1 cellular context compared by ENCODE assay signal in genomic region chr6:85643530-85644373, GRCh38.
A peak's percentile ranks its signal among the peaks of the same experiment; 100 is the strongest.
TF ChIP-seq lines count a peak whose summit lies in the region.

No MANE protein-coding gene starts in this region.

TF ChIP-seq in HepG2, 621 proteins besides CTCF, POLR2A, EP300 and RAD21 (continued from another document and continues in another):
- TF ChIP-seq ZNF318 (CRISPR knock-in tag; IDR thresholded peaks at IDR 0.05) = no peak
- TF ChIP-seq EHMT2 (IDR thresholded peaks at IDR 0.05; ENCODE audit: borderline replicate concordance, low read depth, low read length) = no peak
- TF ChIP-seq ZNF562 (CRISPR knock-in tag; IDR thresholded peaks at IDR 0.05; ENCODE audit: borderline replicate concordance) = no peak
- no peak for TF ChIP-seq AKAP8 (CRISPR knock-in tag; IDR thresholded peaks at IDR 0.05)
- TF ChIP-seq PTBP1 (IDR thresholded peaks at IDR 0.05; ENCODE audit: low read depth, low read length, poor library complexity, severe bottlenecking) = no peak
- TF ChIP-seq ZNF550 (CRISPR knock-in tag; IDR thresholded peaks at IDR 0.05; ENCODE audit: borderline replicate concordance) = peak; percentile 23; the same call in 1 of the 2 replicates
- no peak; the same call in none of the 2 replicates for TF ChIP-seq NR0B2 (CRISPR knock-in tag; IDR thresholded peaks at IDR 0.05)
- TF ChIP-seq ZNF282 (IDR thresholded peaks at IDR 0.05; ENCODE audit: partially characterized antibody) = no peak
- peak; percentile 31 for TF ChIP-seq TEAD3 (CRISPR knock-in tag; optimal IDR thresholded peaks at IDR 0.05; ENCODE audit: borderline replicate concordance)
- TF ChIP-seq ZNF605 (CRISPR knock-in tag; IDR thresholded peaks at IDR 0.05) = no peak
- TF ChIP-seq SMYD3 (CRISPR knock-in tag; IDR thresholded peaks at IDR 0.05) = no peak
- no peak for TF ChIP-seq NONO (IDR thresholded peaks at IDR 0.05)
- peak; percentile 89 for TF ChIP-seq NONO (CRISPR knock-in tag; conservative IDR thresholded peaks at IDR 0.05)
- 0 out of 2 replicates have a peak, but pooled peaks have one; percentile 69 for TF ChIP-seq ZNF333 (CRISPR knock-in tag; IDR thresholded peaks at IDR 0.05; ENCODE audit: borderline replicate concordance)
- TF ChIP-seq RBFOX2 (IDR thresholded peaks at IDR 0.05; ENCODE audit: low read depth, low read length) = peak; percentile 94
- TF ChIP-seq FOXC1 (CRISPR knock-in tag; IDR thresholded peaks at IDR 0.05; ENCODE audit: borderline replicate concordance) = peak; percentile 88; the same call in 1 of the 2 replicates
- TF ChIP-seq SP140L (CRISPR knock-in tag; IDR thresholded peaks at IDR 0.05; ENCODE audit: borderline replicate concordance) = no peak
- TF ChIP-seq ZNF570 (CRISPR knock-in tag; IDR thresholded peaks at IDR 0.05; ENCODE audit: borderline replicate concordance) = no peak
- TF ChIP-seq FOXO1 (CRISPR knock-in tag; IDR thresholded peaks at IDR 0.05) = peak; percentile 64; the same call in 1 of the 2 replicates
- TF ChIP-seq HES4 (CRISPR knock-in tag; IDR thresholded peaks at IDR 0.05; ENCODE audit: borderline replicate concordance) = no peak
- TF ChIP-seq ERF (CRISPR knock-in tag; IDR thresholded peaks at IDR 0.05) = peak; percentile 40; the same call in 1 of the 2 replicates
- TF ChIP-seq TOE1 (CRISPR knock-in tag; IDR thresholded peaks at IDR 0.05) = 0 out of 2 replicates have a peak, but pooled peaks have one; percentile 72
- no peak for TF ChIP-seq NR3C1 (CRISPR knock-in tag; IDR thresholded peaks at IDR 0.05)
- TF ChIP-seq MAFF (IDR thresholded peaks at IDR 0.05; ENCODE audit: low read depth, low read length) = no peak
- TF ChIP-seq ZNF790 (CRISPR knock-in tag; IDR thresholded peaks at IDR 0.05; ENCODE audit: borderline replicate concordance) = 0 out of 2 replicates have a peak, but pooled peaks have one; percentile 55
- peak; percentile 34; the same call in 1 of the 2 replicates for TF ChIP-seq ZNF792 (CRISPR knock-in tag; IDR thresholded peaks at IDR 0.05)
- TF ChIP-seq TFDP2 (CRISPR knock-in tag; IDR thresholded peaks at IDR 0.05) = peak; percentile 36
- no peak for TF ChIP-seq SMARCE1 (IDR thresholded peaks at IDR 0.05; ENCODE audit: borderline replicate concordance)
- 0 out of 2 replicates have a peak, but pooled peaks have one; percentile 4 for TF ChIP-seq SP2 (CRISPR knock-in tag; IDR thresholded peaks at IDR 0.05)
- TF ChIP-seq HMGXB4 (CRISPR knock-in tag; IDR thresholded peaks at IDR 0.05; ENCODE audit: borderline replicate concordance in 1 of 2, low read depth in 1 of 2) = peak; percentile 30 to 72; a peak in 3 of 4 replicates
- no peak for TF ChIP-seq ZNF569 (CRISPR knock-in tag; IDR thresholded peaks at IDR 0.05; ENCODE audit: borderline replicate concordance)
- no peak for TF ChIP-seq HNF1A (IDR thresholded peaks at IDR 0.05; ENCODE audit: low read depth)
- TF ChIP-seq HNF1A (CRISPR knock-in tag; IDR thresholded peaks at IDR 0.05; ENCODE audit: borderline replicate concordance) = peak; percentile 65
- no peak for TF ChIP-seq ZNF260 (CRISPR knock-in tag; IDR thresholded peaks at IDR 0.05; ENCODE audit: borderline replicate concordance, low read depth)
- TF ChIP-seq BRD4 (CRISPR knock-in tag; IDR thresholded peaks at IDR 0.05) = peak; percentile 77; the same call in 1 of the 2 replicates
- peak; percentile 97 for TF ChIP-seq CEBPG (CRISPR knock-in tag; IDR thresholded peaks at IDR 0.05)
- TF ChIP-seq DNMT1 (CRISPR knock-in tag; IDR thresholded peaks at IDR 0.05) = no peak
- TF ChIP-seq, protein P1, sequence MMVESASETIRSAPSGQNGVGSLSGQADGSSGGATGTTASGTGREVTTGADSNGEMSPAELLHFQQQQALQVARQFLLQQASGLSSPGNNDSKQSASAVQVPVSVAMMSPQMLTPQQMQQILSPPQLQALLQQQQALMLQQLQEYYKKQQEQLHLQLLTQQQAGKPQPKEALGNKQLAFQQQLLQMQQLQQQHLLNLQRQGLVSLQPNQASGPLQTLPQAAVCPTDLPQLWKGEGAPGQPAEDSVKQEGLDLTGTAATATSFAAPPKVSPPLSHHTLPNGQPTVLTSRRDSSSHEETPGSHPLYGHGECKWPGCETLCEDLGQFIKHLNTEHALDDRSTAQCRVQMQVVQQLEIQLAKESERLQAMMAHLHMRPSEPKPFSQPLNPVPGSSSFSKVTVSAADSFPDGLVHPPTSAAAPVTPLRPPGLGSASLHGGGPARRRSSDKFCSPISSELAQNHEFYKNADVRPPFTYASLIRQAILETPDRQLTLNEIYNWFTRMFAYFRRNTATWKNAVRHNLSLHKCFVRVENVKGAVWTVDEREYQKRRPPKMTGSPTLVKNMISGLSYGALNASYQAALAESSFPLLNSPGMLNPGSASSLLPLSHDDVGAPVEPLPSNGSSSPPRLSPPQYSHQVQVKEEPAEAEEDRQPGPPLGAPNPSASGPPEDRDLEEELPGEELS (CRISPR knock-in tag; IDR thresholded peaks at IDR 0.05) = peak; percentile 35
- peak; percentile 93 for TF ChIP-seq ZSCAN25 (CRISPR knock-in tag; IDR thresholded peaks at IDR 0.05)
- no peak for TF ChIP-seq SIX4 (CRISPR knock-in tag; IDR thresholded peaks at IDR 0.05)
- TF ChIP-seq SUZ12 (IDR thresholded peaks at IDR 0.05; ENCODE audit: low read depth, low read length) = no peak
- no peak for TF ChIP-seq HOMEZ (CRISPR knock-in tag; IDR thresholded peaks at IDR 0.05; ENCODE audit: low read depth)
